Comparison of ENCODE assay signal across 23 cellular contexts in genomic region chr16:21602785-21603184, GRCh38. TPM values are rescaled to one million over a fixed set of nuclear protein-coding genes. Genes with fewer than 3 reads are reported as not detected.
DNase-seq lines count a peak whose midpoint lies in the region; ATAC-seq, FAIRE-seq and TF ChIP-seq lines count a peak whose summit lies in the region.
"Had no signal": no experiment of that assay in that cellular context is flagged by ENCODE, and none has a peak within 500 bp of the region (broad histone marks: within the 10 kb centered on the region; RNA-seq: fewer than 3 reads in every experiment).

No MANE protein-coding gene starts in this region.

- TF ChIP-seq POLR2A in K562 (conservative IDR thresholded peaks at IDR 0.05) (no peak), erythroblast (IDR thresholded peaks at IDR 0.05; ENCODE audit: low read length) (no peak)

- BruUV-seq in K562 (replicated peaks; lab: Mats Ljungman, UMichigan) = no TSS peak

- no peak overlapping the region for H3K4me3 Mint-ChIP-seq in activated naive CD8-positive, alpha-beta T cell treated with anti-CD3 and anti-CD28 coated beads for 36 hours
- H3K4me3 Mint-ChIP-seq: GM23338 had no signal

- no peak for FAIRE-seq in K562 (lab: Jason Lieb, UNC)
- FAIRE-seq: A204.1 had no signal

- TF ChIP-seq EP300 in K562 (IDR thresholded peaks at IDR 0.05; ENCODE audit: low read length) = no peak

- in situ Hi-C loops in K562 (cut with MboI) = no loop called here

- ATAC-seq in K562 (no peak), psoas muscle (no peak), HG03175 (IDR thresholded peaks at IDR 0.05; ENCODE audit: unreplicated experiment) (no peak)
- ATAC-seq: GM23338, SK-N-SH treated with all-trans-retinoic acid at 6 μM for 48 hours had no signal

- TF ChIP-seq RAD21 in K562 (CRISPR knock-in tag; conservative IDR thresholded peaks at IDR 0.05 in 1 of 2, IDR thresholded peaks at IDR 0.05 in 1 of 2) = no peak

- peaks cover 8 to 72% (median 56%) of the 10 kb centered on the region in 11 experiments; a peak in 17 of 22 replicates for H4K20me1 ChIP-seq in BLaER1 treated with 17β-estradiol and CSF1 and Interleukin-3, amounts not matched to agents 10 nM and 100 nM
- no peaks in the 10 kb centered on the region; the same call in 1 of the 2 replicates for H4K20me1 ChIP-seq in K562 (replicated peaks; ENCODE audit: control insufficient read depth, insufficient read depth, low read length)

- intact Hi-C loops in K562 (cut with micrococcal nuclease) (no loop called here), psoas muscle (cut with DNase I) (no loop called here)

- CTCF ChIA-PET in K562 (lab: Yijun Ruan, JAX; ENCODE audit: low intra/inter-chr PET ratio) = no interaction called here

- peaks cover 8% of the 10 kb centered on the region for H3K36me3 Mint-ChIP-seq in activated naive CD8-positive, alpha-beta T cell treated with anti-CD3 and anti-CD28 coated beads for 36 hours
- H3K36me3 Mint-ChIP-seq: IgD-negative memory B cell had no signal

- H3K9me3 Mint-ChIP-seq in activated naive CD8-positive, alpha-beta T cell treated with anti-CD3 and anti-CD28 coated beads for 36 hours = no peaks in the 10 kb centered on the region
- H3K9me3 Mint-ChIP-seq: CD4-positive, alpha-beta T cell; GM23338; IgD-negative memory B cell had no signal

- peaks cover 64% of the 10 kb centered on the region for H3K4me1 Mint-ChIP-seq in activated naive CD8-positive, alpha-beta T cell treated with anti-CD3 and anti-CD28 coated beads for 36 hours

- no peaks in the 10 kb centered on the region for H3K9me1 ChIP-seq in K562 (ENCODE audit: control insufficient read depth, insufficient read depth, low read length)

- DNase-seq in HL-60 (ENCODE audit: low read depth in 1 of 2, low spot score in 1 of 2) (no peak), K562 (ENCODE audit: extremely low read depth in 1 of 4, low spot score in 3 of 4) (no peak), psoas muscle (no peak), erythroblast (lab: John Stamatoyannopoulos, UW) (no peak)
- DNase-seq in activated naive CD8-positive, alpha-beta T cell treated with anti-CD3 and anti-CD28 coated beads for 36 hours = no peak
- DNase-seq: BE2C; CD4-positive, alpha-beta T cell; COR-L47; DMS79; NCI-H1105; NCI-H146; NCI-H2029; NCI-H2227 treated with DMSO at 0.1 percent for 48 hours; NCI-H510A treated with DMSO at 0.1 percent for 48 hours; NCI-H748 treated with DMSO at 0.1 percent for 48 hours; Peyer's patch had no signal

- H3K27ac Mint-ChIP-seq in activated naive CD8-positive, alpha-beta T cell treated with anti-CD3 and anti-CD28 coated beads for 36 hours = no peak overlapping the region
- H3K27ac Mint-ChIP-seq: CD4-positive, alpha-beta T cell; GM23338 had no signal

- peaks cover 0 to 7% (median 0%) of the 10 kb centered on the region in 11 experiments; a peak in 1 of 22 replicates for H3K9me3 ChIP-seq in BLaER1 treated with 17β-estradiol and CSF1 and Interleukin-3, amounts not matched to agents 10 nM and 100 nM (replicated peaks in 1 of 11)
- H3K9me3 ChIP-seq in K562 (replicated peaks; ENCODE audit: control insufficient read depth, insufficient read depth, low read depth, low read length) = no peaks in the 10 kb centered on the region
- no peaks in the 10 kb centered on the region for H3K9me3 ChIP-seq in psoas muscle
- H3K9me3 ChIP-seq: BE2C, HAP-1, Peyer's patch had no signal

- H3K4me3 ChIP-seq in BLaER1 treated with 17β-estradiol and CSF1 and Interleukin-3, amounts not matched to agents 10 nM and 100 nM = peak overlapping the region in 9 of 10 experiments; percentile 91 to 98 (median 94); a peak in 16 of 20 replicates
- H3K4me3 ChIP-seq in HL-60 (replicated peaks; ENCODE audit: insufficient read depth, low read length) (peak overlapping the region; percentile 77), K562 (no peak overlapping the region), psoas muscle (no peak overlapping the region)
- H3K4me3 ChIP-seq: GM23338, HAP-1, Peyer's patch had no signal

- H3K36me3 ChIP-seq in BLaER1 treated with 17β-estradiol and CSF1 and Interleukin-3, amounts not matched to agents 10 nM and 100 nM = peaks cover 15 to 74% (median 56%) of the 10 kb centered on the region in 11 experiments; a peak in 20 of 22 replicates
- H3K36me3 ChIP-seq in K562 (ENCODE audit: control insufficient read depth, insufficient read depth, low read length) = no peaks in the 10 kb centered on the region
- no peaks in the 10 kb centered on the region for H3K36me3 ChIP-seq in psoas muscle (ENCODE audit: insufficient read depth in 1 of 2, low read depth in 1 of 2)
- H3K36me3 ChIP-seq: BE2C, Peyer's patch had no signal

- peak overlapping the region in 10 of 11 experiments; percentile 98 to 100 (median 100); a peak in 19 of 22 replicates for H3K9ac ChIP-seq in BLaER1 treated with 17β-estradiol and CSF1 and Interleukin-3, amounts not matched to agents 10 nM and 100 nM
- H3K9ac ChIP-seq in K562 (ENCODE audit: insufficient read depth in 1 of 2, low read depth in 2 of 2, low read length in 2 of 2) = no peak overlapping the region

- no peak overlapping the region for H2AFZ ChIP-seq in K562 (ENCODE audit: low read depth, low read length)
- H2AFZ ChIP-seq: GM23338 had no signal

- 91% methylated on average over 3 of the region's 3 CpGs for WGBS in K562 (ENCODE audit: insufficient coverage, low coverage, missing lambda C conversion rate)
- 88 to 96% (median 93%) methylated on average over 3 of the region's 3 CpGs for WGBS in psoas muscle, 3 donors

- POLR2A ChIA-PET in K562 (lab: Yijun Ruan, JAX) = interaction anchor here (3.1 kb wide), 1 partner anchor 9 kb away, joined by 14 read pairs; no protein-coding TSS in a partner anchor

- TF ChIP-seq CTCF in HL-60 (IDR thresholded peaks at IDR 0.05; ENCODE audit: insufficient read depth, low read length) (no peak), K562 (IDR thresholded peaks at IDR 0.05 in 2 of 3, conservative IDR thresholded peaks at IDR 0.05 in 1 of 3; ENCODE audit: insufficient read depth in 2 of 3, low read depth in 1 of 3, low read length in 3 of 3) (no peak), psoas muscle (IDR thresholded peaks at IDR 0.05) (no peak)

- H3K27me3 Mint-ChIP-seq in activated naive CD8-positive, alpha-beta T cell treated with anti-CD3 and anti-CD28 coated beads for 36 hours = no peaks in the 10 kb centered on the region
- H3K27me3 Mint-ChIP-seq: CD4-positive, alpha-beta T cell; IgD-negative memory B cell had no signal

- H3K79me2 ChIP-seq in K562 (ENCODE audit: control insufficient read depth, insufficient read depth, low read length) = peaks cover 75% of the 10 kb centered on the region

- no peaks in the 10 kb centered on the region for H3K27me3 ChIP-seq in BLaER1 treated with 17β-estradiol and CSF1 and Interleukin-3, amounts not matched to agents 10 nM and 100 nM
- H3K27me3 ChIP-seq in HL-60 (ENCODE audit: insufficient read depth, poor library complexity, severe bottlenecking) (no peaks in the 10 kb centered on the region), K562 (ENCODE audit: control insufficient read depth in 2 of 2, insufficient read depth in 2 of 2, low read length in 2 of 2) (no peaks in the 10 kb centered on the region), psoas muscle (ENCODE audit: insufficient read depth in 3 of 3, low read length in 2 of 3) (no peaks in the 10 kb centered on the region)
- H3K27me3 ChIP-seq: BE2C, Peyer's patch had no signal

- H3K4me1 ChIP-seq in BLaER1 treated with 17β-estradiol and CSF1 and Interleukin-3, amounts not matched to agents 10 nM and 100 nM = peaks cover 56 to 79% (median 63%) of the 10 kb centered on the region in 10 experiments
- H3K4me1 ChIP-seq in K562 (replicated peaks in 1 of 2; ENCODE audit: control insufficient read depth in 2 of 2, insufficient read depth in 2 of 2, low read length in 2 of 2) (peaks cover 9 to 16% of the 10 kb centered on the region in 2 experiments; a peak in 4 of 5 replicates), psoas muscle (peaks cover 60% of the 10 kb centered on the region)

- H3K27ac ChIP-seq in BLaER1 treated with 17β-estradiol and CSF1 and Interleukin-3, amounts not matched to agents 10 nM and 100 nM = peak overlapping the region; percentile 97 to 100 (median 99); a peak in 20 of 22 replicates
- H3K27ac ChIP-seq in HL-60 (replicated peaks) (no peak overlapping the region), K562 (ENCODE audit: extremely low read depth, low read depth, low read length) (no peak overlapping the region), psoas muscle (peak overlapping the region; percentile 24)
- H3K27ac ChIP-seq: Peyer's patch had no signal

- peak overlapping the region; percentile 80 to 99 (median 91); a peak in 21 of 22 replicates for H3K4me2 ChIP-seq in BLaER1 treated with 17β-estradiol and CSF1 and Interleukin-3, amounts not matched to agents 10 nM and 100 nM
- no peak overlapping the region for H3K4me2 ChIP-seq in K562 (ENCODE audit: insufficient read depth, low read length)
- H3K4me2 ChIP-seq: GM23338 had no signal

RNA-seq across cellular contexts. Expression of gene METTL9, which starts 3.4 kb away (rescaled TPM):
- 42.0 and 73.0 TPM in 2 replicates for total RNA-seq in K562 (2011; cell fraction: chromatin; rRNA removed; ENCODE audit: low replicate concordance)
- total RNA-seq in K562 (2011; cell fraction: nucleolus; rRNA removed) = 27.7 and 29.2 TPM in 2 replicates
- 44.9 and 62.3 TPM in 2 replicates for total RNA-seq in K562 (2011; cell fraction: nucleoplasm; rRNA removed)
- total RNA-seq in K562 (2014; rRNA removed) = 69.1 and 74.8 TPM in 2 replicates
- total RNA-seq in K562 (2014; rRNA removed; fragmentation: Illumina TruSeq; extraction: Trizol) = 81.2 and 105 TPM in 2 replicates
- 80.9 and 82.2 TPM in 2 replicates for total RNA-seq in K562 (2015; rRNA removed; fragmentation: Illumina TruSeq; extraction: Trizol)
- 65.8 and 66.1 TPM in 2 replicates for total RNA-seq in K562 (2021)
- 85.0 and 107 TPM in 2 replicates for polyA plus RNA-seq in K562 (2011; rRNA removed)
- 27.8 and 39.5 TPM in 2 replicates for polyA plus RNA-seq in K562 (2011; cell fraction: cytosol; rRNA removed)
- 9.7 and 27.7 TPM in 2 replicates for polyA plus RNA-seq in K562 (2011; cell fraction: nucleus; rRNA removed)
- polyA plus RNA-seq in K562 (2012) = 58.8 and 97.2 TPM in 2 replicates
- polyA plus RNA-seq in K562 (2014; fragmentation: Illumina TruSeq; extraction: Trizol) = 67.6 and 79.1 TPM in 2 replicates
- 10 to 100 TPM; 12.2 to 16.3 TPM for polyA plus RNA-seq in K562 (2014; fragmentation: Nextera tagmentation; extraction: Ambion mirVana)
- polyA plus RNA-seq in K562 (2014; rRNA removed) = 70.8 and 86.0 TPM in 2 replicates
- polyA minus RNA-seq in K562 (2011; rRNA and poly(A)+ RNA removed) = 39.8 and 63.4 TPM in 2 replicates
- polyA minus RNA-seq in K562 (2011; cell fraction: cytosol; rRNA and poly(A)+ RNA removed) = 24.4 and 27.4 TPM in 2 replicates
- polyA minus RNA-seq in K562 (2011; cell fraction: nucleus; rRNA and poly(A)+ RNA removed) = 16.8 and 24.0 TPM in 2 replicates
- 10 to 100 TPM; 55.0 to 76.9 (median 71.1) TPM for total RNA-seq in psoas muscle
- polyA plus RNA-seq in psoas muscle = 100 to 1,000 TPM in 1 of 3 donors, 10 to 100 TPM in 2; 54.4 to 134 (median 90.7) TPM
- total RNA-seq in activated naive CD8-positive, alpha-beta T cell treated with anti-CD3 and anti-CD28 coated beads for 36 hours = 100 to 1,000 TPM in 1 of 2 experiments, 10 to 100 TPM in 1; 99.5 to 102 TPM

RNA-seq across cellular contexts. Expression of gene IGSF6, which starts 49.6 kb away (rescaled TPM):
- not detected in 2 replicates for total RNA-seq in K562 (2011; cell fraction: chromatin; rRNA removed; ENCODE audit: low replicate concordance)
- not detected in 2 replicates for total RNA-seq in K562 (2011; cell fraction: nucleolus; rRNA removed)
- total RNA-seq in K562 (2011; cell fraction: nucleoplasm; rRNA removed) = not detected in 2 replicates
- total RNA-seq in K562 (2014; rRNA removed) (not detected in 2 replicates), K562 (2014; rRNA removed; fragmentation: Illumina TruSeq; extraction: Trizol) (not detected in 2 replicates), K562 (2015; rRNA removed; fragmentation: Illumina TruSeq; extraction: Trizol) (not detected in 2 replicates), K562 (2021) (not detected in 2 replicates), psoas muscle (1 to 10 TPM; 1.4 to 3.0 (median 1.6) TPM)
- polyA plus RNA-seq in K562 (2011; rRNA removed) (not detected in 2 replicates), K562 (2014; fragmentation: Illumina TruSeq; extraction: Trizol) (not detected in 2 replicates), K562 (2014; fragmentation: Nextera tagmentation; extraction: Ambion mirVana) (under 1 TPM in 1 of 2 experiments, not detected in 1; 0.07 TPM), K562 (2014; rRNA removed) (not detected in 2 replicates), psoas muscle (under 1 TPM; 0.15 to 0.23 (median 0.17) TPM)
- not detected in 2 replicates for polyA plus RNA-seq in K562 (2011; cell fraction: cytosol; rRNA removed)
- not detected in 2 replicates for polyA plus RNA-seq in K562 (2011; cell fraction: nucleus; rRNA removed)
- 0.13 and 0.14 TPM in 2 replicates for polyA plus RNA-seq in K562 (2012)
- not detected in 2 replicates for polyA minus RNA-seq in K562 (2011; rRNA and poly(A)+ RNA removed)
- not detected in 2 replicates for polyA minus RNA-seq in K562 (2011; cell fraction: cytosol; rRNA and poly(A)+ RNA removed)
- polyA minus RNA-seq in K562 (2011; cell fraction: nucleus; rRNA and poly(A)+ RNA removed) = not detected in 2 replicates
- total RNA-seq in activated naive CD8-positive, alpha-beta T cell treated with anti-CD3 and anti-CD28 coated beads for 36 hours = under 1 TPM; 0.10 to 0.14 TPM
- total RNA-seq: GM23338 had no signal

Comparison
In these comparisons a context has a peak if more than half of its experiments do, and no peak if none do; other contexts are left out.
1. H3K27ac ChIP-seq: peak in BLaER1 treated with 17β-estradiol and CSF1 and Interleukin-3, amounts not matched to agents 10 nM and 100 nM (11 of 11) and psoas muscle (single experiment); none in HL-60 (single experiment) and K562 (single experiment).
2. H3K4me3 ChIP-seq: peak in BLaER1 treated with 17β-estradiol and CSF1 and Interleukin-3, amounts not matched to agents 10 nM and 100 nM (9 of 10) and HL-60 (single experiment); none in K562 (single experiment) and psoas muscle (single experiment).
3. H3K9ac ChIP-seq: peak in BLaER1 treated with 17β-estradiol and CSF1 and Interleukin-3, amounts not matched to agents 10 nM and 100 nM (10 of 11); none in K562 (0 of 2).